ENCODE assay signal across 17 cellular contexts in the genomic region with DNA sequence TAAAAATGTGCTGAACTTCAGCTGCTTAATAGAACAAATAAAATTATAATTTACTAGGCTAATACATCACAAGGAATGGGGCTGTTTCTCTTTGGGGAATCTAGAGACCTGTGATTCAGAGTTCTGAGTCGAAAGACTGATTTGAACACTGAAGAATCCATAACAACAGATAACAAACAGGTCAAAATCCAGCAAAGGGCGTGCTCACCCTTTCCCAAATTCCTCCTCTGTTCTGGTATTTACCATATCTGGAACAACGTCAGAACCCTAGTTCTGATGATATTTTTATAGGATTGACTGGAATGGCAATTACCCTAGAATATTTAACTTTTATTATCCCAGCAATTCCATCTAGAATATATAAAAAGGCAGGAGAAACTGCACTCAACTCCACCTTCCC.
"Had no signal": no experiment of that assay in that cellular context is flagged by ENCODE, and none has a peak within 500 bp of the region (broad histone marks: within the 10 kb centered on the region; RNA-seq: fewer than 3 reads in every experiment).

No MANE protein-coding gene starts in this region.

- H3K4me3 Mint-ChIP-seq: activated CD4-positive, alpha-beta memory T cell treated with anti-CD3 and anti-CD28 coated beads for 36 hours; activated T-cell treated with anti-CD3 and anti-CD28 coated beads, Interleukin-2, amount 50 U/mL, for 4 hours; endodermal cell; nephron; stimulated activated effector memory CD8-positive, alpha-beta T cell treated with anti-CD3 and anti-CD28 coated beads, Interleukin-12 subunit alpha, Interleukin-12 subunit beta, amount 100 ng/mL, for 72 hours; T-helper 17 cell had no signal

- H3K4me3 ChIP-seq: cardiac muscle cell, dorsolateral prefrontal cortex, right lobe of liver, thoracic aorta had no signal

- ATAC-seq: activated T-cell treated with anti-CD3 and anti-CD28 coated beads, Interleukin-2, amount 50 U/mL, for 4 hours; stimulated activated effector memory CD8-positive, alpha-beta T cell treated with anti-CD3 and anti-CD28 coated beads, Interleukin-12 subunit alpha, Interleukin-12 subunit beta, amount 100 ng/mL, for 72 hours; T-helper 17 cell had no signal

- H3K27ac Mint-ChIP-seq: activated CD4-positive, alpha-beta memory T cell treated with anti-CD3 and anti-CD28 coated beads for 36 hours; endodermal cell; nephron; stimulated activated effector memory CD8-positive, alpha-beta T cell treated with anti-CD3 and anti-CD28 coated beads, Interleukin-12 subunit alpha, Interleukin-12 subunit beta, amount 100 ng/mL, for 72 hours; T-helper 17 cell had no signal

- H3K9me3 Mint-ChIP-seq: activated CD4-positive, alpha-beta memory T cell treated with anti-CD3 and anti-CD28 coated beads for 36 hours; activated T-cell treated with anti-CD3 and anti-CD28 coated beads, Interleukin-2, amount 50 U/mL, for 4 hours; nephron; stimulated activated effector memory CD8-positive, alpha-beta T cell treated with anti-CD3 and anti-CD28 coated beads, Interleukin-12 subunit alpha, Interleukin-12 subunit beta, amount 100 ng/mL, for 72 hours had no signal

- H3K36me3 Mint-ChIP-seq: activated CD4-positive, alpha-beta memory T cell treated with anti-CD3 and anti-CD28 coated beads for 36 hours; stimulated activated effector memory CD8-positive, alpha-beta T cell treated with anti-CD3 and anti-CD28 coated beads, Interleukin-12 subunit alpha, Interleukin-12 subunit beta, amount 100 ng/mL, for 72 hours had no signal

- FAIRE-seq: urothelium cell line had no signal

- H3K4me1 Mint-ChIP-seq: stimulated activated effector memory CD8-positive, alpha-beta T cell treated with anti-CD3 and anti-CD28 coated beads, Interleukin-12 subunit alpha, Interleukin-12 subunit beta, amount 100 ng/mL, for 72 hours had no signal

- H3K27me3 Mint-ChIP-seq: activated CD4-positive, alpha-beta memory T cell treated with anti-CD3 and anti-CD28 coated beads for 36 hours had no signal

- DNase-seq: activated CD4-positive, alpha-beta memory T cell treated with anti-CD3 and anti-CD28 coated beads for 36 hours; activated effector memory CD4-positive, alpha-beta T cell treated with Interleukin-2 at 50 U/mL for 16 hours; activated naive CD4-positive, alpha-beta T cell treated with anti-CD3 and anti-CD28 coated beads, Interleukin-2, amount 50 U/mL, for 16 hours; activated T-cell treated with anti-CD3 and anti-CD28 coated beads, Interleukin-2, amount 50 U/mL, for 4 hours; dorsolateral prefrontal cortex; endodermal cell; erythroblast; hypothalamus; mesendoderm; right lobe of liver; T-helper 17 cell; WERI-Rb-1 had no signal

- H3K4me1 ChIP-seq: right lobe of liver had no signal

- H3K9me3 ChIP-seq: right lobe of liver, thoracic aorta had no signal

- H3K36me3 ChIP-seq: cardiac muscle cell, right lobe of liver, thoracic aorta, WERI-Rb-1 had no signal

- H3K27me3 ChIP-seq: cardiac muscle cell, right lobe of liver had no signal

- H3K27ac ChIP-seq: cardiac muscle cell, dorsolateral prefrontal cortex, right lobe of liver, thoracic aorta, WERI-Rb-1 had no signal
